17 cellular contexts compared by ENCODE assay signal in genomic region chr2:105039559-105039958, GRCh38. TPM values are rescaled to one million over a fixed set of nuclear protein-coding genes. Genes with fewer than 3 reads are reported as not detected.
DNase-seq lines count a peak whose midpoint lies in the region; ATAC-seq and TF ChIP-seq lines count a peak whose summit lies in the region.
"Had no signal": no experiment of that assay in that cellular context is flagged by ENCODE, and none has a peak within 500 bp of the region (broad histone marks: within the 10 kb centered on the region; RNA-seq: fewer than 3 reads in every experiment).

No MANE protein-coding gene starts in this region.

- CTCF ChIA-PET in Caco-2 (lab: Charles Lee): no interaction called here

- H3K9ac ChIP-seq in BLaER1: no peak overlapping the region

- peak overlapping the region; percentile 80; the same call in 1 of the 2 replicates for H3K4me2 ChIP-seq in BLaER1

- BruUV-seq in Caco-2 (replicated peaks; lab: Mats Ljungman, UMichigan): no TSS peak

- intact Hi-C loops in Caco-2 (cut with micrococcal nuclease; ENCODE audit: unreplicated experiment): no loop called here

- H3K4me3 ChIP-seq in BLaER1: no peak overlapping the region
- no peak overlapping the region for H3K4me3 ChIP-seq in Caco-2 (ENCODE audit: low read depth, low read length)

- H3K9me3 ChIP-seq in BLaER1 (no peaks in the 10 kb centered on the region; the same call in 1 of the 2 replicates), Caco-2 (no peaks in the 10 kb centered on the region), T-helper 17 cell (ENCODE audit: control insufficient read depth, low read length, poor library complexity, severe bottlenecking) (no peaks in the 10 kb centered on the region)
- H3K9me3 ChIP-seq: ascending aorta, ovary, vagina had no signal

- no peak for TF ChIP-seq CTCF in Caco-2 (IDR thresholded peaks at IDR 0.05; ENCODE audit: insufficient read depth in 1 of 2, low read depth in 1 of 2, low read length in 1 of 2, severe bottlenecking in 1 of 2, unreplicated experiment in 1 of 2)

- H3K4me3 Mint-ChIP-seq in Caco-2 (ENCODE audit: unreplicated experiment): peak overlapping the region; percentile 62
- H3K4me3 Mint-ChIP-seq in T-helper 17 cell: peak overlapping the region; percentile 97
- peak overlapping the region; percentile 30 to 98 (median 52) for H3K4me3 Mint-ChIP-seq in immature natural killer cell

- H3K27ac ChIP-seq in BLaER1: no peak overlapping the region
- H3K27ac ChIP-seq: ascending aorta, coronary artery, HL-60, ovary, vagina had no signal

- H4K20me1 ChIP-seq in BLaER1: peaks cover 11% of the 10 kb centered on the region; the same call in 1 of the 2 replicates

- H3K9me3 Mint-ChIP-seq in Caco-2 (ENCODE audit: unreplicated experiment): no peaks in the 10 kb centered on the region
- no peaks in the 10 kb centered on the region for H3K9me3 Mint-ChIP-seq in immature natural killer cell

- H3K27me3 ChIP-seq in BLaER1 (no peaks in the 10 kb centered on the region), Caco-2 (replicated peaks; ENCODE audit: control insufficient read depth, insufficient read depth, low read length) (no peaks in the 10 kb centered on the region)
- H3K27me3 ChIP-seq: ascending aorta, ovary, vagina had no signal

- POLR2A ChIA-PET in Caco-2 (lab: Charles Lee): no interaction called here

- H3K36me3 ChIP-seq in BLaER1 (peaks cover 9% of the 10 kb centered on the region), Caco-2 (ENCODE audit: control insufficient read depth, insufficient read depth, low read length) (no peaks in the 10 kb centered on the region)
- H3K36me3 ChIP-seq: ascending aorta, ovary, vagina had no signal

- no peaks in the 10 kb centered on the region for H3K27me3 Mint-ChIP-seq in Caco-2 (ENCODE audit: insufficient read depth, unreplicated experiment)
- no peaks in the 10 kb centered on the region for H3K27me3 Mint-ChIP-seq in T-helper 17 cell
- peaks cover 2 to 4% (median 3%) of the 10 kb centered on the region in 3 donors for H3K27me3 Mint-ChIP-seq in immature natural killer cell (ENCODE audit: low read depth in 3 of 3)

- peaks cover 6% of the 10 kb centered on the region for H3K36me3 Mint-ChIP-seq in Caco-2 (ENCODE audit: insufficient read depth, unreplicated experiment)
- peaks cover 5% of the 10 kb centered on the region for H3K36me3 Mint-ChIP-seq in T-helper 17 cell (ENCODE audit: low read depth)
- peaks cover 0 to under 1% (median 0%) of the 10 kb centered on the region in 3 donors for H3K36me3 Mint-ChIP-seq in immature natural killer cell

- DNase-seq in Caco-2 (no peak), T-helper 17 cell (no peak), immature natural killer cell (no peak), DMS79 treated with DMSO at 0.1 percent for 48 hours (lab: John Stamatoyannopoulos, UW) (no peak), NCI-H774 (lab: John Stamatoyannopoulos, UW) (no peak), NCI-H345 treated with DMSO at 0.1 percent for 48 hours (lab: John Stamatoyannopoulos, UW; ENCODE audit: unreplicated experiment) (no peak)
- DNase-seq: islet precursor cell; NCI-H146; NCI-H446 treated with DMSO at 0.1 percent for 48 hours; ovary; stimulated activated naive CD4-positive, alpha-beta T cell treated with Interleukin-2 at 50 U/mL for 16 hours had no signal

- H3K4me1 ChIP-seq in BLaER1: peaks cover 15% of the 10 kb centered on the region
- H3K4me1 ChIP-seq in Caco-2: no peaks in the 10 kb centered on the region; the same call in 1 of the 2 replicates

- H3K27ac Mint-ChIP-seq in Caco-2 (ENCODE audit: unreplicated experiment): no peak overlapping the region
- peak overlapping the region; percentile 43 for H3K27ac Mint-ChIP-seq in T-helper 17 cell
- H3K27ac Mint-ChIP-seq in immature natural killer cell: peak overlapping the region in 4 of 6 donors; percentile 6 to 80 (median 26)

- ATAC-seq in T-helper 17 cell: no peak
- ATAC-seq: SK-N-SH treated with all-trans-retinoic acid at 6 μM for 48 hours had no signal

- H3K4me1 Mint-ChIP-seq in Caco-2 (ENCODE audit: low read depth, unreplicated experiment) (peaks cover 12% of the 10 kb centered on the region), T-helper 17 cell (peaks cover 24% of the 10 kb centered on the region), immature natural killer cell (peaks cover 38 to 59% of the 10 kb centered on the region in 2 donors)

RNA-seq across cellular contexts. Expression of gene MRPS9, which starts 1.7 kb away (rescaled TPM):
- total RNA-seq in Caco-2 (2022) (67.9 and 68.6 TPM in 2 replicates), T-helper 17 cell (10 to 100 TPM; 11.8 to 12.4 TPM)
- 10 to 100 TPM; 17.1 to 32.0 (median 20.2) TPM for polyA plus RNA-seq in immature natural killer cell
